Comparison of ENCODE assay signal across 12 cellular contexts in genomic region chr2:138267161-138267901, GRCh38.
DNase-seq lines count a peak whose midpoint lies in the region; ATAC-seq and TF ChIP-seq lines count a peak whose summit lies in the region.
"Had no signal": no experiment of that assay in that cellular context is flagged by ENCODE, and none has a peak within 500 bp of the region (broad histone marks: within the 10 kb centered on the region; RNA-seq: fewer than 3 reads in every experiment).

No MANE protein-coding gene starts in this region.

- intact Hi-C loops in A673 (cut with micrococcal nuclease; ENCODE audit: unreplicated experiment) = no loop called here
- intact Hi-C loops in CD4-positive, alpha-beta memory T cell (cut with micrococcal nuclease) = no loop called here

- H3K36me3 ChIP-seq in A673 (ENCODE audit: insufficient read depth, low read length, poor library complexity, severe bottlenecking) = no peaks in the 10 kb centered on the region
- H3K36me3 ChIP-seq in CD4-positive, alpha-beta memory T cell (ENCODE audit: insufficient read depth, low read length) = no peaks in the 10 kb centered on the region

- no peak for TF ChIP-seq CTCF in A673 (conservative IDR thresholded peaks at IDR 0.05; ENCODE audit: low read depth, low read length)

- H3K27ac Mint-ChIP-seq in activated CD4-positive, alpha-beta memory T cell treated with anti-CD3 and anti-CD28 coated beads, Interleukin-2, amount 10 ng/mL, durations not matched to agents 7 days and 5 days = no peak overlapping the region
- H3K27ac Mint-ChIP-seq in CD4-positive, alpha-beta memory T cell = no peak overlapping the region
- H3K27ac Mint-ChIP-seq: B cell had no signal

- no peaks in the 10 kb centered on the region for H3K9me3 ChIP-seq in A673 (ENCODE audit: low read depth, low read length, poor library complexity, severe bottlenecking)
- no peaks in the 10 kb centered on the region for H3K9me3 ChIP-seq in CD4-positive, alpha-beta memory T cell (ENCODE audit: control insufficient read depth in 1 of 2, low read length in 2 of 2)

- peaks cover 6% of the 10 kb centered on the region for H3K9me3 Mint-ChIP-seq in activated CD4-positive, alpha-beta memory T cell treated with anti-CD3 and anti-CD28 coated beads, Interleukin-2, amount 10 ng/mL, durations not matched to agents 7 days and 5 days
- H3K9me3 Mint-ChIP-seq in CD4-positive, alpha-beta memory T cell = peaks cover under 1 to 21% (median 10%) of the 10 kb centered on the region in 8 donors

- peak overlapping the region; percentile 63 for H3K27ac ChIP-seq in A673 (ENCODE audit: low read depth, low read length, poor library complexity, severe bottlenecking)
- H3K27ac ChIP-seq in CD4-positive, alpha-beta memory T cell (ENCODE audit: low read depth, low read length) = no peak overlapping the region

- CTCF ChIA-PET in A673 (lab: Charles Lee) = no interaction called here
- CTCF ChIA-PET in activated CD4-positive, alpha-beta memory T cell treated with anti-CD3 and anti-CD28 coated beads, Interleukin-2, amount 10 ng/mL, durations not matched to agents 7 days and 5 days (lab: Charles Lee) = no interaction called here
- CTCF ChIA-PET in CD4-positive, alpha-beta memory T cell (lab: Charles Lee; ENCODE audit: partially characterized antibody) = no interaction called here

- POLR2A ChIA-PET in A673 (lab: Charles Lee; ENCODE audit: low non-redundant PET) = interaction anchor here (0.7 kb wide), 1 partner anchor 1202 kb away, joined by 3 read pairs; no protein-coding TSS in a partner anchor
- POLR2A ChIA-PET in activated CD4-positive, alpha-beta memory T cell treated with anti-CD3 and anti-CD28 coated beads, Interleukin-2, amount 10 ng/mL, durations not matched to agents 7 days and 5 days (lab: Charles Lee) = no interaction called here
- POLR2A ChIA-PET in CD4-positive, alpha-beta memory T cell (lab: Charles Lee; ENCODE audit: partially characterized antibody) = no interaction called here

- peak; percentile 56 for ATAC-seq in GM19455 (IDR thresholded peaks at IDR 0.05; ENCODE audit: unreplicated experiment)
- peak; percentile 76 for ATAC-seq in HG03175 (IDR thresholded peaks at IDR 0.05; ENCODE audit: unreplicated experiment)
- ATAC-seq: K562 had no signal

- H3K36me3 Mint-ChIP-seq in activated CD4-positive, alpha-beta memory T cell treated with anti-CD3 and anti-CD28 coated beads, Interleukin-2, amount 10 ng/mL, durations not matched to agents 7 days and 5 days (ENCODE audit: low read depth) = no peaks in the 10 kb centered on the region
- no peaks in the 10 kb centered on the region for H3K36me3 Mint-ChIP-seq in CD4-positive, alpha-beta memory T cell

- DNase-seq in A673 (ENCODE audit: low spot score) = peak; percentile 79
- peak; percentile 16 to 70 for DNase-seq in dermis microvascular lymphatic vessel endothelial cell (ENCODE audit: low read depth in 2 of 2)
- no peak for DNase-seq in activated CD4-positive, alpha-beta memory T cell treated with anti-CD3 and anti-CD28 coated beads, Interleukin-2, amount 10 ng/mL, durations not matched to agents 7 days and 5 days
- DNase-seq in NCI-H69 (lab: John Stamatoyannopoulos, UW) = no peak
- no peak for DNase-seq in activated CD4-positive, alpha-beta T cell treated with anti-CD3 and anti-CD28 coated beads for 1 hour
- no peak for DNase-seq in CD4-positive, alpha-beta memory T cell
- DNase-seq: activated CD4-positive, alpha-beta T cell treated with anti-CD3 and anti-CD28 coated beads for 48 hours; glutamatergic neuron had no signal

- no peak overlapping the region for H3K4me3 Mint-ChIP-seq in activated CD4-positive, alpha-beta memory T cell treated with anti-CD3 and anti-CD28 coated beads, Interleukin-2, amount 10 ng/mL, durations not matched to agents 7 days and 5 days
- no peak overlapping the region for H3K4me3 Mint-ChIP-seq in CD4-positive, alpha-beta memory T cell
- H3K4me3 Mint-ChIP-seq: B cell had no signal

- H3K4me1 ChIP-seq in A673 (ENCODE audit: insufficient read depth, low read length, poor library complexity, severe bottlenecking) = peaks cover 27% of the 10 kb centered on the region
- H3K4me1 ChIP-seq in CD4-positive, alpha-beta memory T cell (ENCODE audit: insufficient read depth, low read length) = no peaks in the 10 kb centered on the region

- H3K27me3 ChIP-seq in A673 (replicated peaks; ENCODE audit: insufficient read depth, low read depth, low read length, poor library complexity) = no peaks in the 10 kb centered on the region
- no peaks in the 10 kb centered on the region for H3K27me3 ChIP-seq in CD4-positive, alpha-beta memory T cell (ENCODE audit: insufficient read depth, low read length)

- H3K27me3 Mint-ChIP-seq in activated CD4-positive, alpha-beta memory T cell treated with anti-CD3 and anti-CD28 coated beads, Interleukin-2, amount 10 ng/mL, durations not matched to agents 7 days and 5 days = no peaks in the 10 kb centered on the region
- H3K27me3 Mint-ChIP-seq in CD4-positive, alpha-beta memory T cell = no peaks in the 10 kb centered on the region
- H3K27me3 Mint-ChIP-seq: B cell had no signal

- H3K4me1 Mint-ChIP-seq in activated CD4-positive, alpha-beta memory T cell treated with anti-CD3 and anti-CD28 coated beads, Interleukin-2, amount 10 ng/mL, durations not matched to agents 7 days and 5 days = no peaks in the 10 kb centered on the region
- H3K4me1 Mint-ChIP-seq in CD4-positive, alpha-beta memory T cell = no peaks in the 10 kb centered on the region
- H3K4me1 Mint-ChIP-seq: B cell had no signal

- H3K4me3 ChIP-seq in A673 (ENCODE audit: low read depth, low read length, poor library complexity, severe bottlenecking) = peak overlapping the region; percentile 13
- H3K4me3 ChIP-seq in CD4-positive, alpha-beta memory T cell (ENCODE audit: low read length in 2 of 2) = no peak overlapping the region
- H3K4me3 ChIP-seq: K562 had no signal

- no TSS peak for BruUV-seq in A673 (replicated peaks; lab: Mats Ljungman, UMichigan)

Comparison
In these comparisons a context has a peak if more than half of its experiments do, and no peak if none do; other contexts are left out.
1. DNase-seq: peak in A673 (single experiment) and dermis microvascular lymphatic vessel endothelial cell (2 of 2); none in activated CD4-positive, alpha-beta memory T cell treated with anti-CD3 and anti-CD28 coated beads, Interleukin-2, amount 10 ng/mL, durations not matched to agents 7 days and 5 days (single experiment), NCI-H69 (single experiment), activated CD4-positive, alpha-beta T cell treated with anti-CD3 and anti-CD28 coated beads for 1 hour (single experiment) and CD4-positive, alpha-beta memory T cell (0 of 5).